Comparison of ENCODE assay signal across 29 cellular contexts in the genomic region with DNA sequence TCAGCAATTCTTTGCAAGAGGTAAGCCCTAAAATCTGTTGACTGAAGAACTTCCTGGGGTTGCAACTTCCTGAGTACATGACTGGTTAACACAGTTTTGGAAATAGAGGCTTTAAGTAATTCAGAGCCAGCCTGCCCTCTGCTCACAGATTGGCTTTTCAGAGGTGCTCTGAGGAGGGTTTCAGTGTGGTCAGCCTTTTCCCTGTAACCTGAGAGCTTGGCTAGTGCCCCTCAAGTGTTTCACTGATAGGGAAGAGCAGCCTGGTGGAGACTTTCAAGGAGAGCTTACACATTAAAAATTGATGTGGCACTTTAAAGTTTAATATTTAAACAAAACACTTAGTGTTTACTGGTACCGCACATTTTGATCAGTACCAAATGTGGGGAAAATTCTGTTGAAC. TPM values are rescaled to one million over a fixed set of nuclear protein-coding genes. Genes with fewer than 3 reads are reported as not detected.
"Had no signal": no experiment of that assay in that cellular context is flagged by ENCODE, and none has a peak within 500 bp of the region (broad histone marks: within the 10 kb centered on the region; RNA-seq: fewer than 3 reads in every experiment).

No MANE protein-coding gene starts in this region.

- H3K9me3 Mint-ChIP-seq: activated B cell treated with CpG ODN at 0.5 μM for 24 hours; activated CD4-positive, alpha-beta T cell treated with anti-CD3 and anti-CD28 coated beads, Interleukin-2, amount 10 ng/mL, durations not matched to agents 24 days and 14 days; activated naive CD4-positive, alpha-beta T cell treated with anti-CD3 and anti-CD28 coated beads for 36 hours; activated T-cell treated with anti-CD3 and anti-CD28 coated beads, Interleukin-2, amount 50 U/mL, for 24 hours; activated T-helper 1 cell treated with anti-CD3 and anti-CD28 coated beads, Interleukin-12 subunit alpha, Interleukin-12 subunit beta, Interleukin-2, Interleukin-4 antibody, amounts not matched to agents 30 ng/mL and 10 ng/mL and 1 ng/mL, durations not matched to agents 14 hours and 24 hours and 36 hours; brain; central memory CD8-positive, alpha-beta T cell; T-helper 2 cell treated with Interferon-gamma antibody and Interleukin-4, amounts not matched to agents 5 μg/mL and 100 μg/mL, for 36 hours had no signal

- H3K27ac ChIP-seq: SJSA1 had no signal

- ATAC-seq: activated CD8-positive, alpha-beta memory T cell treated with anti-CD3 and anti-CD28 coated beads, Interleukin-2, amount 10 ng/mL, durations not matched to agents 7 days and 5 days; K562; PC-3; SK-N-SH treated with all-trans-retinoic acid at 6 μM for 48 hours had no signal

- H3K27ac Mint-ChIP-seq: activated B cell treated with CpG ODN at 0.5 μM for 24 hours; activated CD4-positive, alpha-beta T cell treated with anti-CD3 and anti-CD28 coated beads, Interleukin-2, amount 10 ng/mL, durations not matched to agents 24 days and 14 days; activated CD8-positive, alpha-beta memory T cell treated with anti-CD3 and anti-CD28 coated beads, Interleukin-2, amount 10 ng/mL, durations not matched to agents 7 days and 5 days; activated naive CD4-positive, alpha-beta T cell treated with anti-CD3 and anti-CD28 coated beads for 36 hours; activated naive CD8-positive, alpha-beta T cell; activated T-cell treated with anti-CD3 and anti-CD28 coated beads, Interleukin-2, amount 50 U/mL, for 24 hours; activated T-helper 1 cell treated with anti-CD3 and anti-CD28 coated beads, Interleukin-12 subunit alpha, Interleukin-12 subunit beta, Interleukin-2, Interleukin-4 antibody, amounts not matched to agents 30 ng/mL and 10 ng/mL and 1 ng/mL, durations not matched to agents 14 hours and 24 hours and 36 hours; brain; T-helper 2 cell treated with Interferon-gamma antibody and Interleukin-4, amounts not matched to agents 5 μg/mL and 100 μg/mL, for 36 hours had no signal

- H3K4me3 Mint-ChIP-seq: activated B cell treated with CpG ODN at 0.5 μM for 24 hours; activated CD4-positive, alpha-beta T cell treated with anti-CD3 and anti-CD28 coated beads, Interleukin-2, amount 10 ng/mL, durations not matched to agents 24 days and 14 days; activated CD8-positive, alpha-beta memory T cell treated with anti-CD3 and anti-CD28 coated beads, Interleukin-2, amount 10 ng/mL, durations not matched to agents 7 days and 5 days; activated naive CD4-positive, alpha-beta T cell treated with anti-CD3 and anti-CD28 coated beads for 36 hours; activated naive CD8-positive, alpha-beta T cell; activated T-cell treated with anti-CD3 and anti-CD28 coated beads, Interleukin-2, amount 50 U/mL, for 24 hours; activated T-helper 1 cell treated with anti-CD3 and anti-CD28 coated beads, Interleukin-12 subunit alpha, Interleukin-12 subunit beta, Interleukin-2, Interleukin-4 antibody, amounts not matched to agents 30 ng/mL and 10 ng/mL and 1 ng/mL, durations not matched to agents 14 hours and 24 hours and 36 hours; brain; central memory CD8-positive, alpha-beta T cell; T-helper 2 cell treated with Interferon-gamma antibody and Interleukin-4, amounts not matched to agents 5 μg/mL and 100 μg/mL, for 36 hours had no signal

- FAIRE-seq: astrocyte, K562, RCC 7860 had no signal

- H3K36me3 ChIP-seq: SJSA1 had no signal

- H3K4me3 ChIP-seq: K562, SJSA1 had no signal

- H3K4me1 ChIP-seq: SJSA1 had no signal

- H3K36me3 Mint-ChIP-seq: activated CD8-positive, alpha-beta memory T cell treated with anti-CD3 and anti-CD28 coated beads, Interleukin-2, amount 10 ng/mL, durations not matched to agents 7 days and 5 days; activated naive CD8-positive, alpha-beta T cell; brain had no signal

- DNase-seq: activated B cell treated with CpG ODN at 0.5 μM for 24 hours; activated CD4-positive, alpha-beta T cell treated with anti-CD3 and anti-CD28 coated beads for 1 hour; activated CD4-positive, alpha-beta T cell treated with anti-CD3 and anti-CD28 coated beads, Interleukin-2, amount 10 ng/mL, durations not matched to agents 24 days and 14 days; activated CD4-positive, alpha-beta T cell treated with anti-CD3 and anti-CD28 coated beads, Interleukin-2, amount 50 U/mL, for 48 hours; activated CD8-positive, alpha-beta memory T cell treated with anti-CD3 and anti-CD28 coated beads, Interleukin-2, amount 10 ng/mL, durations not matched to agents 7 days and 5 days; activated effector memory CD4-positive, alpha-beta T cell treated with anti-CD3 and anti-CD28 coated beads, Interleukin-2, amount 50 U/mL, for 16 hours; activated naive CD4-positive, alpha-beta T cell treated with anti-CD3 and anti-CD28 coated beads for 36 hours; activated T-cell treated with anti-CD3 and anti-CD28 coated beads, Interleukin-2, amount 50 U/mL, for 24 hours; amygdala; Karpas-422; MM.1S; NCI-H1105; NCI-H1930; NCI-H524 treated with DMSO at 0.1 percent for 48 hours; NCI-H748 treated with DMSO at 0.1 percent for 48 hours; PC-3; SHP77; SW 1271 had no signal

- H3K4me1 Mint-ChIP-seq: activated B cell treated with CpG ODN at 0.5 μM for 24 hours; activated CD4-positive, alpha-beta T cell treated with anti-CD3 and anti-CD28 coated beads, Interleukin-2, amount 10 ng/mL, durations not matched to agents 24 days and 14 days; activated CD8-positive, alpha-beta memory T cell treated with anti-CD3 and anti-CD28 coated beads, Interleukin-2, amount 10 ng/mL, durations not matched to agents 7 days and 5 days; brain; central memory CD8-positive, alpha-beta T cell had no signal

- H3K9me3 ChIP-seq: SJSA1 had no signal

- H3K27me3 Mint-ChIP-seq: activated CD4-positive, alpha-beta T cell treated with anti-CD3 and anti-CD28 coated beads, Interleukin-2, amount 10 ng/mL, durations not matched to agents 24 days and 14 days; activated T-cell treated with anti-CD3 and anti-CD28 coated beads, Interleukin-2, amount 50 U/mL, for 24 hours; central memory CD8-positive, alpha-beta T cell had no signal

- H3K27me3 ChIP-seq: SJSA1 had no signal

RNA-seq across cellular contexts. Expression of gene FOXB2, which starts 56.7 kb away (rescaled TPM):
- total RNA-seq: activated B cell treated with CpG ODN at 0.5 μM for 24 hours; activated CD4-positive, alpha-beta T cell treated with anti-CD3 and anti-CD28 coated beads, Interleukin-2, amount 10 ng/mL, durations not matched to agents 24 days and 14 days; activated CD8-positive, alpha-beta memory T cell treated with anti-CD3 and anti-CD28 coated beads, Interleukin-2, amount 10 ng/mL, durations not matched to agents 7 days and 5 days; activated naive CD4-positive, alpha-beta T cell treated with anti-CD3 and anti-CD28 coated beads for 36 hours; activated T-helper 1 cell treated with anti-CD3 and anti-CD28 coated beads, Interleukin-12 subunit alpha, Interleukin-12 subunit beta, Interleukin-2, Interleukin-4 antibody, amounts not matched to agents 30 ng/mL and 10 ng/mL and 1 ng/mL, durations not matched to agents 14 hours and 24 hours and 36 hours; astrocyte; K562; PC-3; SJSA1; T-helper 1 cell treated with Interleukin-12 subunit alpha and Interleukin-12 subunit beta and Interleukin-4 antibody, amounts not matched to agents 30 ng/mL and 1 ng/mL, for 36 hours had no signal
- polyA plus RNA-seq: K562 had no signal

RNA-seq across cellular contexts. Expression of gene PRUNE2, which starts 56.8 kb away (rescaled TPM):
- total RNA-seq: activated B cell treated with CpG ODN at 0.5 μM for 24 hours, PC-3 had no signal
